Comparison of ENCODE assay signal across 7 cellular contexts in the genomic region with DNA sequence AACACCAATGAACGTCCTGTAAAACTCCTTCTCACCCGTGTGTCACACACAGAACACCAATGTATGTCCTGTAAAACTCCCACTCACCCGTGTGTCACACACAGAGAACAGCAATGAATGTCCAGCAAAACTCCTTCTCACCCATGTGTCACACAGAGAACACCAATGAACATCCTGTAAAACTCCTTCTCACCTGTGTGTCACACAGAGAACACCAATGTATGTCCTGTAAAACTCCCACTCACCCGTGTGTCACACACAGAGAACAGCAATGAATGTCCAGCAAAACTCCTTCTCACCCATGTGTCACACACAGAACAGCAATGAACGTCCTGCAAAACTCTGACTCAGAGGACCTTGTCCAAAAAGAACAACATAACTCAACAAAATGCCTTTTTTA. TPM values are rescaled to one million over a fixed set of nuclear protein-coding genes. Genes with fewer than 3 reads are reported as not detected.
DNase-seq lines count a peak whose midpoint lies in the region; ATAC-seq, FAIRE-seq and TF ChIP-seq lines count a peak whose summit lies in the region.
"Not testable (repeated sequence)": the region's sequence is repeated elsewhere in the genome, so short reads cannot be mapped to it uniquely, and the experiment has no call there.

No MANE protein-coding gene starts in this region.

- FAIRE-seq in K562 (lab: Jason Lieb, UNC): peak; percentile 85

- CTCF ChIA-PET in PC-9 (lab: Charles Lee): interaction anchor here (0.6 to 0.7 kb wide), 3 partner anchors 12 to 40 kb away, joined by 3 to 6 read pairs (median 6); no protein-coding TSS in a partner anchor
- CTCF ChIA-PET in K562 (lab: Yijun Ruan, JAX; ENCODE audit: low intra/inter-chr PET ratio): not testable (repeated sequence)

- H3K9me1 ChIP-seq in K562 (ENCODE audit: control insufficient read depth, insufficient read depth, low read length): not testable (repeated sequence)

- not testable (repeated sequence) for H3K4me2 ChIP-seq in PC-9; K562 (ENCODE audit: insufficient read depth, low read length)

- H3K4me1 ChIP-seq in PC-9 (replicated peaks; ENCODE audit: insufficient read depth) (peaks cover 28% of the 10 kb centered on the region), esophagus squamous epithelium (peaks cover 0 to 58% (median 19%) of the 10 kb centered on the region in 3 donors)
- H3K4me1 ChIP-seq in K562 (replicated peaks in 1 of 2; ENCODE audit: control insufficient read depth in 2 of 2, insufficient read depth in 2 of 2, low read length in 2 of 2); colonic mucosa: not testable (repeated sequence)

- H3K36me3 ChIP-seq in PC-9 (ENCODE audit: low read depth); K562 (ENCODE audit: control insufficient read depth, insufficient read depth, low read length); colonic mucosa; esophagus squamous epithelium: not testable (repeated sequence)

- BruUV-seq in PC-9 (replicated peaks; lab: Mats Ljungman, UMichigan); K562 (replicated peaks; lab: Mats Ljungman, UMichigan): not testable (repeated sequence)

- H3F3A ChIP-seq in PC-9 (ENCODE audit: insufficient read depth, low read depth): peaks cover 12% of the 10 kb centered on the region; the same call in 1 of the 2 replicates

- WGBS in K562 (ENCODE audit: insufficient coverage, low coverage, missing lambda C conversion rate): 1% methylated on average over 5 of the region's 5 CpGs
- 28 to 41% methylated on average over 5 of the region's 5 CpGs for WGBS in esophagus squamous epithelium, 2 donors

- H4K20me1 ChIP-seq in PC-9 (ENCODE audit: insufficient read depth); K562 (replicated peaks; ENCODE audit: control insufficient read depth, insufficient read depth, low read length): not testable (repeated sequence)

- not testable (repeated sequence) for TF ChIP-seq RAD21 in K562 (CRISPR knock-in tag; conservative IDR thresholded peaks at IDR 0.05 in 1 of 2, IDR thresholded peaks at IDR 0.05 in 1 of 2)

- not testable (repeated sequence) for H3K9ac ChIP-seq in K562 (ENCODE audit: insufficient read depth in 1 of 2, low read depth in 2 of 2, low read length in 2 of 2)
- H3K9ac ChIP-seq in colonic mucosa (ENCODE audit: low read depth in 2 of 2, low read length in 2 of 2): peak overlapping the region in 1 of 2 donors; percentile 30

- intact Hi-C loops in PC-9 (cut with micrococcal nuclease; ENCODE audit: unreplicated experiment): loop anchor here (2.0 kb wide), 1 partner anchor 22 kb away; the partner anchor contains the start of gene FAM110C
- intact Hi-C loops in K562 (cut with micrococcal nuclease); colonic mucosa (cut with DNase I); esophagus squamous epithelium (cut with DNase I): not testable (repeated sequence)

- H3K27me3 ChIP-seq in PC-9 (ENCODE audit: insufficient read depth, low read depth); colonic mucosa; esophagus squamous epithelium: not testable (repeated sequence)
- peaks cover 7 to 13% of the 10 kb centered on the region in 2 experiments; a peak in 4 of 5 replicates for H3K27me3 ChIP-seq in K562 (ENCODE audit: control insufficient read depth in 2 of 2, insufficient read depth in 2 of 2, low read length in 2 of 2)

- not testable (repeated sequence) for H3K79me2 ChIP-seq in PC-9 (ENCODE audit: low read depth); K562 (ENCODE audit: control insufficient read depth, insufficient read depth, low read length)

- TF ChIP-seq EP300 in K562 (IDR thresholded peaks at IDR 0.05; ENCODE audit: low read length): not testable (repeated sequence)

- DNase-seq in DMS53 (lab: John Stamatoyannopoulos, UW) (peak; percentile 15), HT1080 (ENCODE audit: low read depth) (peak; percentile 46), renal cortical epithelial cell (ENCODE audit: low read depth) (peak; percentile 53)
- DNase-seq in PC-9; K562 (ENCODE audit: extremely low read depth in 1 of 4, low spot score in 3 of 4); colonic mucosa; esophagus squamous epithelium (lab: John Stamatoyannopoulos, UW): not testable (repeated sequence)

- not testable (repeated sequence) for TF ChIP-seq POLR2A in K562 (conservative IDR thresholded peaks at IDR 0.05); esophagus squamous epithelium (IDR thresholded peaks at IDR 0.05)

- not testable (repeated sequence) for ATAC-seq in K562

- in situ Hi-C loops in K562 (cut with MboI): not testable (repeated sequence)

- not testable (repeated sequence) for H2AFZ ChIP-seq in PC-9
- peak overlapping the region; percentile 65; the same call in 1 of the 2 replicates for H2AFZ ChIP-seq in K562 (ENCODE audit: low read depth, low read length)

- H3K9me2 ChIP-seq in PC-9 (ENCODE audit: insufficient read depth): not testable (repeated sequence)

- POLR2A ChIA-PET in PC-9 (lab: Charles Lee; ENCODE audit: unreplicated experiment): interaction anchor here (0.6 to 0.7 kb wide), 3 partner anchors 22 to 47 kb away, joined by 4 to 20 read pairs (median 13); no protein-coding TSS in a partner anchor
- POLR2A ChIA-PET in K562 (lab: Yijun Ruan, JAX): not testable (repeated sequence)

- not testable (repeated sequence) for H3K9me3 ChIP-seq in PC-9 (ENCODE audit: insufficient read depth, low read depth); K562 (replicated peaks; ENCODE audit: control insufficient read depth, insufficient read depth, low read depth, low read length); colonic mucosa; esophagus squamous epithelium

- TF ChIP-seq CTCF in PC-9 (conservative IDR thresholded peaks at IDR 0.05); K562 (IDR thresholded peaks at IDR 0.05 in 2 of 3, conservative IDR thresholded peaks at IDR 0.05 in 1 of 3; ENCODE audit: insufficient read depth in 2 of 3, low read depth in 1 of 3, low read length in 3 of 3); colonic mucosa (IDR thresholded peaks at IDR 0.05); esophagus squamous epithelium (IDR thresholded peaks at IDR 0.05): not testable (repeated sequence)

- H3K27ac ChIP-seq in PC-9: peak overlapping the region; percentile 61
- not testable (repeated sequence) for H3K27ac ChIP-seq in K562 (ENCODE audit: extremely low read depth, low read depth, low read length)
- H3K27ac ChIP-seq in colonic mucosa: peak overlapping the region; percentile 75
- peak overlapping the region; percentile 14 to 86 (median 84) for H3K27ac ChIP-seq in esophagus squamous epithelium

- not testable (repeated sequence) for H3K4me3 ChIP-seq in PC-9, K562, colonic mucosa, esophagus squamous epithelium

RNA-seq across cellular contexts. Expression of gene FAM110C, which starts 22.3 kb away (rescaled TPM):
- total RNA-seq in HT1080 (2014; rRNA removed; shearing (Covaris generic)): 0.02 TPM in 1 of 2 replicates, not detected in the other
- 0.03 TPM in 1 of 2 replicates, not detected in the other for polyA plus RNA-seq in HT1080 (2015; cell fraction: cytosol; rRNA removed)
- polyA plus RNA-seq in HT1080 (2015; cell fraction: nucleus; rRNA removed): not detected in 2 replicates
- total RNA-seq in PC-9 (2021) (20.8 and 21.1 TPM in 2 replicates), K562 (2014; rRNA removed) (not detected in 2 replicates), K562 (2014; rRNA removed; fragmentation: Illumina TruSeq; extraction: Trizol) (not detected in 2 replicates), K562 (2015; rRNA removed; fragmentation: Illumina TruSeq; extraction: Trizol) (not detected in 2 replicates), K562 (2021) (0.04 TPM in 1 of 2 replicates, not detected in the other), colonic mucosa (10 to 100 TPM; 20.1 to 24.6 TPM), esophagus squamous epithelium (10 to 100 TPM; 41.7 to 68.0 (median 53.7) TPM), renal cortical epithelial cell (24.7 and 31.4 TPM in 2 replicates)
- not detected in 2 replicates for total RNA-seq in K562 (2011; cell fraction: chromatin; rRNA removed; ENCODE audit: low replicate concordance)
- total RNA-seq in K562 (2011; cell fraction: nucleolus; rRNA removed): not detected in 2 replicates
- total RNA-seq in K562 (2011; cell fraction: nucleoplasm; rRNA removed): not detected in 2 replicates
- polyA plus RNA-seq in K562 (2011; rRNA removed) (not detected in 2 replicates), K562 (2014; fragmentation: Illumina TruSeq; extraction: Trizol) (not detected in 2 replicates), K562 (2014; fragmentation: Nextera tagmentation; extraction: Ambion mirVana) (not detected), K562 (2014; rRNA removed) (not detected in 2 replicates)
- not detected in 2 replicates for polyA plus RNA-seq in K562 (2011; cell fraction: cytosol; rRNA removed)
- polyA plus RNA-seq in K562 (2011; cell fraction: nucleus; rRNA removed): not detected in 2 replicates
- polyA plus RNA-seq in K562 (2012): not detected in 2 replicates
- polyA minus RNA-seq in K562 (2011; rRNA and poly(A)+ RNA removed): not detected in 2 replicates
- polyA minus RNA-seq in K562 (2011; cell fraction: cytosol; rRNA and poly(A)+ RNA removed): not detected in 2 replicates
- polyA minus RNA-seq in K562 (2011; cell fraction: nucleus; rRNA and poly(A)+ RNA removed): not detected in 2 replicates

Comparison
In these comparisons a context has a peak if more than half of its experiments do, and no peak if none do; other contexts are left out.
1. RNA of gene FAM110C, which starts 22.3 kb away (total RNA-seq): 41.7 to 68.0 TPM in esophagus squamous epithelium, 24.7 to 31.4 TPM in renal cortical epithelial cell, 20.1 to 24.6 TPM in colonic mucosa and 20.8 to 21.1 TPM in PC-9; 0.02 TPM in HT1080 and 0.04 TPM in K562; every median in the first group is over 10 times any median in the second.